In genomic region chr2:31125918-31126695, GRCh38 we compare ENCODE assay signal across 26 cellular contexts. TPM values are rescaled to one million over a fixed set of nuclear protein-coding genes. Genes with fewer than 3 reads are reported as not detected.
DNase-seq lines count a peak whose midpoint lies in the region; ATAC-seq and TF ChIP-seq lines count a peak whose summit lies in the region.
"Had no signal": no experiment of that assay in that cellular context is flagged by ENCODE, and none has a peak within 500 bp of the region (broad histone marks: within the 10 kb centered on the region; RNA-seq: fewer than 3 reads in every experiment).

No MANE protein-coding gene starts in this region.

- no peak for ATAC-seq in HG02884 (IDR thresholded peaks at IDR 0.05; ENCODE audit: unreplicated experiment)
- no peak for ATAC-seq in GM19463 (IDR thresholded peaks at IDR 0.05; ENCODE audit: unreplicated experiment)
- no peak for ATAC-seq in GM21447 (IDR thresholded peaks at IDR 0.05; ENCODE audit: unreplicated experiment)
- no peak for ATAC-seq in WTC11
- ATAC-seq: heart left ventricle, K562, psoas muscle had no signal

- H3K9me3 Mint-ChIP-seq in HFFc6: no peaks in the 10 kb centered on the region
- no peaks in the 10 kb centered on the region for H3K9me3 Mint-ChIP-seq in WTC11
- H3K9me3 Mint-ChIP-seq: activated T-cell treated with anti-CD3 and anti-CD28 coated beads, Interleukin-2, amount 50 U/mL, for 24 hours; memory B cell had no signal

- no peak overlapping the region for H3K4me3 ChIP-seq in astrocyte of the spinal cord (ENCODE audit: low read depth, low read length)
- H3K4me3 ChIP-seq: cardiac muscle cell, heart left ventricle, K562, psoas muscle, skin epidermis, upper lobe of left lung had no signal

- DNase-seq in ACHN (peak; percentile 90), HFFc6 (peak; percentile 20), astrocyte of the spinal cord (ENCODE audit: low read depth, low spot score) (peak; percentile 4), kidney tubule cell (ENCODE audit: low spot score) (peak; percentile 94), WTC11 (ENCODE audit: low spot score) (no peak)
- DNase-seq: activated CD8-positive, alpha-beta memory T cell treated with anti-CD3 and anti-CD28 coated beads for 24 hours; activated gamma-delta T cell treated with Interleukin-2 at 50 U/mL for 16 hours; activated T-cell treated with anti-CD3 and anti-CD28 coated beads, Interleukin-2, amount 50 U/mL, for 24 hours; BE2C; COR-L47; heart left ventricle; MM.1S; NCI-H2107; NCI-H510A; psoas muscle; stimulated activated CD4-positive, alpha-beta T cell treated with anti-CD3 and anti-CD28 coated beads, Interleukin-2, amount 100 ng/mL, for 24 hours; substantia nigra; upper lobe of left lung had no signal

- H3K27ac Mint-ChIP-seq in HFFc6: peak overlapping the region; percentile 50; the same call in 1 of the 2 replicates
- H3K27ac Mint-ChIP-seq in WTC11: no peak overlapping the region
- H3K27ac Mint-ChIP-seq: activated T-cell treated with anti-CD3 and anti-CD28 coated beads, Interleukin-2, amount 50 U/mL, for 24 hours; memory B cell had no signal

- TF ChIP-seq CTCF in HFFc6 (IDR thresholded peaks at IDR 0.05) (no peak), astrocyte of the spinal cord (IDR thresholded peaks at IDR 0.05; ENCODE audit: low read depth, low read length) (no peak), WTC11 (IDR thresholded peaks at IDR 0.05) (no peak)

- H3K36me3 Mint-ChIP-seq in HFFc6 (ENCODE audit: low read depth) (no peaks in the 10 kb centered on the region), WTC11 (no peaks in the 10 kb centered on the region)

- H3K27me3 Mint-ChIP-seq in HFFc6 (ENCODE audit: insufficient read depth) (peaks cover 8% of the 10 kb centered on the region), WTC11 (ENCODE audit: low read depth) (no peaks in the 10 kb centered on the region)
- H3K27me3 Mint-ChIP-seq: memory B cell had no signal

- POLR2A ChIA-PET in WTC11 (lab: Charles Lee): no interaction called here

- H3K4me1 Mint-ChIP-seq in HFFc6 (ENCODE audit: low read depth): peaks cover 11% of the 10 kb centered on the region
- H3K4me1 Mint-ChIP-seq in WTC11: peaks cover 35% of the 10 kb centered on the region
- H3K4me1 Mint-ChIP-seq: memory B cell had no signal

- H3K4me3 Mint-ChIP-seq in HFFc6 (no peak overlapping the region), WTC11 (no peak overlapping the region)
- H3K4me3 Mint-ChIP-seq: activated T-cell treated with anti-CD3 and anti-CD28 coated beads, Interleukin-2, amount 50 U/mL, for 24 hours; memory B cell had no signal

- in situ Hi-C loops in ACHN (cut with HindIII; ENCODE audit: low pct_ligation_motif_present, low pct_unique_long_range_greater_than_20kb, low sequenced_read_pairs) (no loop called here), astrocyte of the spinal cord (cut with HindIII; ENCODE audit: low sequenced_read_pairs) (no loop called here)

- CTCF ChIA-PET in WTC11 (lab: Charles Lee): interaction anchor here (0.6 to 1.0 kb wide), 3 partner anchors 12 to 415 kb away, joined by 3 read pairs; no protein-coding TSS in a partner anchor

TF ChIP-seq in WTC11, 78 proteins besides CTCF, POLR2A, EP300 and RAD21:
- no peak for TF ChIP-seq ATF3 (CRISPR knock-in tag; conservative IDR thresholded peaks at IDR 0.05)

RNA-seq across cellular contexts. Expression of gene GALNT14, which starts 12.1 kb away (rescaled TPM):
- 1 to 10 TPM in 1 of 6 experiments, under 1 TPM in 4, not detected in 1; 0.11 to 1.0 (median 0.25) TPM for total RNA-seq in HFFc6 (2021; fragmentation: NEBNext Ultra II Directional; extraction: Animal tissue kit (Norgen Biotek cat#: 25700))
- total RNA-seq in WTC11 (2021): 6.0 to 6.8 TPM (median 6.3 TPM) in 3 replicates
- total RNA-seq: K562, myocyte had no signal
